Comparison of ENCODE assay signal across 8 cellular contexts in the genomic region with DNA sequence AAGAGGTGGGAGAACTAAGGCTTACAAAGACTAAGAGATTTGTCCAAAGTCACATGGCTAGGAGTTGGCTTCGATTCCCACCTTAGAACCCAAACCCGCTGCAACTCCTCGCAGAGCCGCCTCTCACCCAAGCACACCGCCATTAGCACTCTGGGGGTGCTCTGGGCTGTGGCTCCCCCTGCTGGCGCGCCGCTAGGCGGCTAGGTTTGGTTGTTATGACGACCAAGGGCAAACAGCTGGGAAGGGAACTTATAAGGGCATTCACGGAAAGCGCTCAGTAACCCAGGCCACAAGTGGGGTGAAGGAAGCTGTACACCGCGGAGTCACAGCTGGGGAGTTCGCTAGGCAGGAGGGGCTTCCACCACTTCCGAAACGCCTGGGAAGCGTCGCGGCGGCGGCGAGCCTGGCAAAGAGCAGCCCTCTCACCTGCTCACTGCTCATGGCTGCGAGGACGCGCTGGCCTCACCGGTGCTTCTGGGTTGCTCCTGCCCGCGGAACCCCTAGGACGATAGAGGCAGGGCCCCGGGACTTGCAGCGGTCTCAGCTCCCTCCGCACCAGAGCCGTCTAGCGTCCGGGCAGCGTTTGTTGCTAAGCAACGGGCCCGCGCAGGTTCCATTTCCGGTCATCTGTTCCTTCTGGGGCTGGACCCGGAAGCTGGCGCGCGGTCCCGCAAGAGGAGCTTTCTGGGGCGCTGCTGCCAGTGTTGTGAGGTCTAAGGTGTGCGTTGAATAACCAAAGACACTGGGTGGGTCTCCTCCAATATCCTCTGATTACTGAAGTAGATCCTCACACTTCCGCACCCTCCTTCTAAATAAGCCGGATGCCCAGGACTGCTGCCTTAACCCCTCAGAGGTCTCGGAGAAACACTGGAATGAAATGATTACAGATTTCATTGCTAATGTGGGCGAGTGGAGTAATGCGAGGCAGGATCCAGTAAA. TPM values are rescaled to one million over a fixed set of nuclear protein-coding genes. Genes with fewer than 3 reads are reported as not detected.
DNase-seq lines count a peak whose midpoint lies in the region; ATAC-seq and TF ChIP-seq lines count a peak whose summit lies in the region.

A gene (minus strand): TSS at position 567 of the 939 bp plus-strand sequence. CDS start 126 bp downstream, at position 441.

- DNase-seq in GM10266 (ENCODE audit: extremely low spot score) (peak; percentile 80), NB4 (ENCODE audit: low read depth) (peak; percentile 92), SK-N-MC (ENCODE audit: low read depth, low spot score) (no peak), glutamatergic neuron (peak; percentile 91), occipital lobe (lab: John Stamatoyannopoulos, UW) (peak; percentile 79)

- no peak for TF ChIP-seq POLR2A in NB4 (IDR thresholded peaks at IDR 0.05; ENCODE audit: extremely low read depth, insufficient read length)

- H3K4me1 Mint-ChIP-seq in activated naive CD4-positive, alpha-beta T cell treated with anti-CD3 and anti-CD28 coated beads, Interleukin-2, amount 50 U/mL, for 24 hours: peaks cover 9% of the 10 kb centered on the region
- no peaks in the 10 kb centered on the region for H3K4me1 Mint-ChIP-seq in glutamatergic neuron (ENCODE audit: low read depth, unreplicated experiment)

- H3K4me3 ChIP-seq in NB4 (ENCODE audit: low read depth, low read length): peak within 1 kb of the TSS; percentile 64
- H3K4me3 ChIP-seq in SK-N-MC: peak within 1 kb of the TSS; percentile 68

- H3K27ac Mint-ChIP-seq in activated naive CD4-positive, alpha-beta T cell treated with anti-CD3 and anti-CD28 coated beads, Interleukin-2, amount 50 U/mL, for 24 hours: no peak within 1 kb of the TSS
- peak within 1 kb of the TSS; percentile 91 for H3K27ac Mint-ChIP-seq in glutamatergic neuron (ENCODE audit: unreplicated experiment)

- no peak within 1 kb of the TSS for H3K9ac ChIP-seq in SK-N-MC (ENCODE audit: insufficient read length)

- H3K27ac ChIP-seq in SK-N-MC (no peak within 1 kb of the TSS), temporal lobe (ENCODE audit: low read depth, low read length) (no peak within 1 kb of the TSS)

- no peaks in the 10 kb centered on the region for H3K36me3 Mint-ChIP-seq in activated naive CD4-positive, alpha-beta T cell treated with anti-CD3 and anti-CD28 coated beads, Interleukin-2, amount 50 U/mL, for 24 hours
- no peaks in the 10 kb centered on the region for H3K36me3 Mint-ChIP-seq in glutamatergic neuron (ENCODE audit: unreplicated experiment)

- H3K9me3 ChIP-seq in SK-N-MC (ENCODE audit: low read depth, low read length): no peaks in the 10 kb centered on the region

- H3K36me3 ChIP-seq in SK-N-MC (ENCODE audit: insufficient read depth, low read length): no peaks in the 10 kb centered on the region

- H3K4me3 Mint-ChIP-seq in activated naive CD4-positive, alpha-beta T cell treated with anti-CD3 and anti-CD28 coated beads, Interleukin-2, amount 50 U/mL, for 24 hours: peak within 1 kb of the TSS; percentile 84
- peak within 1 kb of the TSS; percentile 97 for H3K4me3 Mint-ChIP-seq in glutamatergic neuron (ENCODE audit: unreplicated experiment)

- H3K27me3 Mint-ChIP-seq in activated naive CD4-positive, alpha-beta T cell treated with anti-CD3 and anti-CD28 coated beads, Interleukin-2, amount 50 U/mL, for 24 hours: no peaks in the 10 kb centered on the region
- no peaks in the 10 kb centered on the region for H3K27me3 Mint-ChIP-seq in glutamatergic neuron (ENCODE audit: unreplicated experiment)

- peak; percentile 92 for TF ChIP-seq CTCF in GM10266 (IDR thresholded peaks at IDR 0.05; ENCODE audit: control insufficient read depth, insufficient read depth, low read depth, missing control alignments)
- peak; percentile 90 for TF ChIP-seq CTCF in NB4 (IDR thresholded peaks at IDR 0.05; ENCODE audit: low read depth, low read length)
- TF ChIP-seq CTCF in glutamatergic neuron (IDR thresholded peaks at IDR 0.05; ENCODE audit: partially characterized antibody, unreplicated experiment): peak; percentile 93

- no peaks in the 10 kb centered on the region for H3K9me3 Mint-ChIP-seq in activated naive CD4-positive, alpha-beta T cell treated with anti-CD3 and anti-CD28 coated beads, Interleukin-2, amount 50 U/mL, for 24 hours
- peaks cover 3% of the 10 kb centered on the region for H3K9me3 Mint-ChIP-seq in glutamatergic neuron (ENCODE audit: unreplicated experiment)

- ATAC-seq in HG02571 (IDR thresholded peaks at IDR 0.05; ENCODE audit: unreplicated experiment): peak; percentile 99

RNA-seq across cellular contexts. Expression of the gene that starts here (rescaled TPM):
- total RNA-seq in glutamatergic neuron (ENCODE audit: unreplicated experiment) (0.56 TPM), occipital lobe (16.5 TPM), temporal lobe (10.3 TPM)

Comparison
In these comparisons a context has a peak if more than half of its experiments do, and no peak if none do; other contexts are left out.
1. Peak in DNase-seq in glutamatergic neuron; RNA of the gene not detected or under 1 TPM.